Comparison of ENCODE assay signal across 8 cellular contexts in the genomic region with DNA sequence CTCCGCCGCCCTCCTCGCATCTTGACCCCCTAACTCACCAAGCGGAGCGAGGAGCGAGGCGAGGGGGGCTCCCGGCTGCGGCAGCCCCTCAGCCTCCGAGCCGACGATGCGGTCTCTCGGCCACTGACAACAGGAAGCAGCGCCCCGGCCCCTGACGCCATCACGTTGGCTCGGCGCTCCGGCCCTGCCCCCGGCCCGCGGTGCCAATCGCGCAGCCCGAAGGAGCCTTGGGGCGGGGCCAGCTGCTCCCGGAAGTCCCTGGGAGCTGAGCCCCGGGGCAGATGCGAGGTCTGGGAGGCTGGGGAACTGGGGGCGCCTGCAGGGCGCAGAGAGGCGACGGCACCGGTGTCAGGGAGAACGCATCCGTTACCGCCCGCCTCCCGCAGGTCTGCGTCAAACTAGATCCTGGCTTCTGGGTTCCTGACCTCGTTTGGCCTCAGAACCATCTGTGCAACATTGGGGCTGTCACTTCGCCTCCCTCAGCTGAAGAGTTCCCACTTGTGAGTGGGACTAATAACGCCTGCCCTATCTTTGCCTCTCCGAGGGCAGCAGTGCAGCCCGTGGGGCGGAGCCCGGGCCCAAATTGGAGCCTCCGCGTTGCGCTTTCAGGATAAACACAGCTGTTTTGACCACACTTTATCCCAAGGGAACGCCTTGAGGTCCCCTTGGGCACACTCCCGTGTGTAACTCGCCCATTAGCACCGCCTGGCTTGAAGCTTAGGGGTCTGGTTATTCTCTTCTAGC.
DNase-seq lines count a peak whose midpoint lies in the region; ATAC-seq, FAIRE-seq and TF ChIP-seq lines count a peak whose summit lies in the region.
"Not testable (repeated sequence)": the region's sequence is repeated elsewhere in the genome, so short reads cannot be mapped to it uniquely, and the experiment has no call there.

No MANE protein-coding gene starts in this region.

- H3K4me1 ChIP-seq in BE2C, result not testable (repeated sequence)
- peaks cover 32% of the 10 kb centered on the region for H3K4me1 ChIP-seq in HepG2 (ENCODE audit: insufficient read depth, low read length)

- CTCF ChIA-PET in HepG2 (lab: Yijun Ruan, JAX; ENCODE audit: low intra/inter-chr PET ratio, low total read pairs), result not testable (repeated sequence)

- not testable (repeated sequence) for H3K79me2 ChIP-seq in HepG2 (ENCODE audit: insufficient read depth, low read length)

- H2AFZ ChIP-seq in HepG2 (ENCODE audit: low read length), result not testable (repeated sequence)

- WGBS in HepG2 (ENCODE audit: low lambda C conversion rate), result 4% methylated on average over 16 of the region's 56 CpGs

- H3K9ac ChIP-seq in HepG2 (ENCODE audit: insufficient read depth, low read depth, low read length), result peak overlapping the region; percentile 78

- in situ Hi-C loops in HepG2 (cut with HindIII; ENCODE audit: extremely low pct_ligation_motif_present, low pct_unique_long_range_greater_than_20kb), result not testable (repeated sequence)

- POLR2A ChIA-PET in HepG2 (lab: Yijun Ruan, JAX), result interaction anchor here (1.1 kb wide), 1 partner anchor 82 kb away, joined by 3 read pairs; the partner anchor contains the start of gene LRRC37A3

- peak overlapping the region; percentile 84 for H3K4me2 ChIP-seq in HepG2 (ENCODE audit: low read depth, low read length)

- peak overlapping the region; percentile 63 for H3K27ac ChIP-seq in HepG2 (ENCODE audit: extremely low read length, insufficient read depth, low read length)

- peak in 1 of 2 experiments; percentile 78; a peak in 2 of 4 replicates for TF ChIP-seq POLR2A in HepG2 (IDR thresholded peaks at IDR 0.05; ENCODE audit: insufficient read depth in 1 of 2, low read depth in 2 of 2, low read length in 2 of 2)

- not testable (repeated sequence) for H3K36me3 ChIP-seq in BE2C; HepG2 (replicated peaks in 1 of 2; ENCODE audit: control insufficient read depth in 1 of 2, insufficient read depth in 2 of 2, low read length in 2 of 2)

- H3K4me3 ChIP-seq in BE2C (ENCODE audit: low read depth, low read length) (peak overlapping the region; percentile 65), HepG2 (replicated peaks in 1 of 3; ENCODE audit: insufficient read depth in 1 of 3, low read depth in 2 of 3, low read length in 3 of 3) (peak overlapping the region; percentile 74 to 85 (median 78); a peak in 5 of 6 replicates)

- not testable (repeated sequence) for TF ChIP-seq CTCF in BE2C (IDR thresholded peaks at IDR 0.05; ENCODE audit: low read depth, low read length); HepG2 (CRISPR knock-in tag; IDR thresholded peaks at IDR 0.05)

- TSS peak; percentile 95 for BruUV-seq in HepG2 (replicated peaks; lab: Mats Ljungman, UMichigan)

- peak; percentile 95 for ATAC-seq in HG03354 (IDR thresholded peaks at IDR 0.05; ENCODE audit: poor library complexity, severe bottlenecking, unreplicated experiment)
- ATAC-seq in HepG2, result peak; percentile 95

- not testable (repeated sequence) for TF ChIP-seq EP300 in HepG2 (IDR thresholded peaks at IDR 0.05; ENCODE audit: low read depth in 2 of 2, low read length in 2 of 2); HepG2 (CRISPR knock-in tag; IDR thresholded peaks at IDR 0.05; ENCODE audit: borderline replicate concordance)

- not testable (repeated sequence) for H3K9me3 ChIP-seq in BE2C; HepG2 (ENCODE audit: low read length)

- not testable (repeated sequence) for H3K27me3 ChIP-seq in BE2C; HepG2 (ENCODE audit: control insufficient read depth in 1 of 2, insufficient read depth in 2 of 2, low read length in 2 of 2)

- FAIRE-seq in GM19239 (lab: Jason Lieb, UNC), result peak; percentile 90
- FAIRE-seq in HepG2 (lab: Jason Lieb, UNC), result not testable (repeated sequence)

- DNase-seq in BE2C, result peak; percentile 91
- peak; percentile 65 for DNase-seq in GM19239 (ENCODE audit: insufficient read length, low spot score)
- peak; percentile 7 for DNase-seq in NCI-H526 treated with DMSO at 0.1 percent for 48 hours (lab: John Stamatoyannopoulos, UW)
- DNase-seq in activated CD4-positive, alpha-beta T cell treated with anti-CD3 and anti-CD28 coated beads, Interleukin-2, amount 50 U/mL, for 24 hours (ENCODE audit: low read depth in 1 of 2, low spot score in 1 of 2), result peak; percentile 67 to 74
- DNase-seq in dermis blood vessel endothelial cell, result peak; percentile 83
- peak; percentile 66 for DNase-seq in HepG2 (ENCODE audit: low spot score)
- peak; percentile 87 for DNase-seq in stimulated activated CD4-positive, alpha-beta T cell treated with anti-CD3 and anti-CD28 coated beads, Interleukin-1b, Interleukin-23, amount 100 ng/mL, for 48 hours

- not testable (repeated sequence) for TF ChIP-seq RAD21 in HepG2 (CRISPR knock-in tag; IDR thresholded peaks at IDR 0.05)

- not testable (repeated sequence) for H4K20me1 ChIP-seq in HepG2 (ENCODE audit: insufficient read depth, low read length)

- intact Hi-C loops in HepG2 (cut with micrococcal nuclease; ENCODE audit: unreplicated experiment), result not testable (repeated sequence)

TF ChIP-seq in HepG2, 621 proteins besides CTCF, POLR2A, EP300 and RAD21 (continues in another document):
- TF ChIP-seq MED1 (CRISPR knock-in tag; IDR thresholded peaks at IDR 0.05) (peak; percentile 71), UBTF (CRISPR knock-in tag; IDR thresholded peaks at IDR 0.05) (peak; percentile 66), GATA4 (IDR thresholded peaks at IDR 0.05; ENCODE audit: borderline replicate concordance, low read depth) (0 out of 2 replicates have a peak, but pooled peaks have one; percentile 18), PATZ1 (CRISPR knock-in tag; IDR thresholded peaks at IDR 0.05) (0 out of 2 replicates have a peak, but pooled peaks have one; percentile 32), SP5 (CRISPR knock-in tag; IDR thresholded peaks at IDR 0.05; ENCODE audit: borderline replicate concordance, low read depth) (0 out of 2 replicates have a peak, but pooled peaks have one; percentile 11), NFYB (CRISPR knock-in tag; IDR thresholded peaks at IDR 0.05) (peak; percentile 73), ZNF709 (CRISPR knock-in tag; IDR thresholded peaks at IDR 0.05) (0 out of 2 replicates have a peak, but pooled peaks have one; percentile 28), ZFY (CRISPR knock-in tag; IDR thresholded peaks at IDR 0.05) (peak; percentile 73), SP2 (CRISPR knock-in tag; IDR thresholded peaks at IDR 0.05) (peak; percentile 68), TAF1 (CRISPR knock-in tag; IDR thresholded peaks at IDR 0.05) (peak; percentile 87), SPEN (CRISPR knock-in tag; IDR thresholded peaks at IDR 0.05; ENCODE audit: low read depth) (0 out of 2 replicates have a peak, but pooled peaks have one; percentile 33), SNAPC2 (CRISPR knock-in tag; IDR thresholded peaks at IDR 0.05) (0 out of 2 replicates have a peak, but pooled peaks have one; percentile 28), THAP11 (CRISPR knock-in tag; IDR thresholded peaks at IDR 0.05) (peak; percentile 53), ZNF350 (CRISPR knock-in tag; IDR thresholded peaks at IDR 0.05; ENCODE audit: borderline replicate concordance, low read depth) (peak; percentile 29; the same call in 1 of the 2 replicates), ERF (CRISPR knock-in tag; IDR thresholded peaks at IDR 0.05) (peak; percentile 72; the same call in 1 of the 2 replicates)
- TF ChIP-seq, protein P1, sequence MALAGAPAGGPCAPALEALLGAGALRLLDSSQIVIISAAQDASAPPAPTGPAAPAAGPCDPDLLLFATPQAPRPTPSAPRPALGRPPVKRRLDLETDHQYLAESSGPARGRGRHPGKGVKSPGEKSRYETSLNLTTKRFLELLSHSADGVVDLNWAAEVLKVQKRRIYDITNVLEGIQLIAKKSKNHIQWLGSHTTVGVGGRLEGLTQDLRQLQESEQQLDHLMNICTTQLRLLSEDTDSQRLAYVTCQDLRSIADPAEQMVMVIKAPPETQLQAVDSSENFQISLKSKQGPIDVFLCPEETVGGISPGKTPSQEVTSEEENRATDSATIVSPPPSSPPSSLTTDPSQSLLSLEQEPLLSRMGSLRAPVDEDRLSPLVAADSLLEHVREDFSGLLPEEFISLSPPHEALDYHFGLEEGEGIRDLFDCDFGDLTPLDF (CRISPR knock-in tag; IDR thresholded peaks at IDR 0.05), result 0 out of 2 replicates have a peak, but pooled peaks have one; percentile 33

Comparison
In these comparisons a context has a peak if more than half of its experiments do, and no peak if none do; other contexts are left out.
1. Peak in every context shown above with its lines: DNase-seq, ATAC-seq, H3K4me3 ChIP-seq and H3K27ac ChIP-seq.
2. DNase-seq: peak in every context shown above with its lines; median percentile 91 in BE2C; 87 in stimulated activated CD4-positive, alpha-beta T cell treated with anti-CD3 and anti-CD28 coated beads, Interleukin-1b, Interleukin-23, amount 100 ng/mL, for 48 hours; 83 in dermis blood vessel endothelial cell; 70 in activated CD4-positive, alpha-beta T cell treated with anti-CD3 and anti-CD28 coated beads, Interleukin-2, amount 50 U/mL, for 24 hours; 66 in HepG2; 65 in GM19239; 7 in NCI-H526 treated with DMSO at 0.1 percent for 48 hours.